In genomic region chr16:16203494-16203893, GRCh38 we compare ENCODE assay signal across 8 cellular contexts. TPM values are rescaled to one million over a fixed set of nuclear protein-coding genes. Genes with fewer than 3 reads are reported as not detected.
"Had no signal": no experiment of that assay in that cellular context is flagged by ENCODE, and none has a peak within 500 bp of the region (broad histone marks: within the 10 kb centered on the region; RNA-seq: fewer than 3 reads in every experiment).

No MANE protein-coding gene starts in this region.

RNA-seq across cellular contexts. Expression of gene ABCC6, which starts 19.8 kb away (rescaled TPM):
- total RNA-seq: activated B cell treated with CpG ODN at 0.5 μM for 24 hours; activated CD4-positive, alpha-beta memory T cell treated with anti-CD3 and anti-CD28 coated beads for 36 hours; activated CD4-positive, alpha-beta T cell treated with anti-CD3 and anti-CD28 coated beads, Interleukin-2, amount 10 ng/mL, durations not matched to agents 24 days and 14 days; activated CD8-positive, alpha-beta memory T cell treated with anti-CD3 and anti-CD28 coated beads for 36 hours; activated CD8-positive, alpha-beta T cell treated with anti-CD3 and anti-CD28 coated beads for 36 hours; activated naive CD8-positive, alpha-beta T cell treated with anti-CD3 and anti-CD28 coated beads, Interleukin-2, amount 10 ng/mL, durations not matched to agents 7 days and 5 days; activated T-helper 2 cell treated with anti-CD3 and anti-CD28 coated beads, Interferon-gamma antibody, Interleukin-2, Interleukin-4, amounts not matched to agents 10 μg/mL and 5 μg/mL and 100 μg/mL, durations not matched to agents 14 hours and 24 hours and 36 hours; bronchial epithelial cell had no signal
